In the genomic region with DNA sequence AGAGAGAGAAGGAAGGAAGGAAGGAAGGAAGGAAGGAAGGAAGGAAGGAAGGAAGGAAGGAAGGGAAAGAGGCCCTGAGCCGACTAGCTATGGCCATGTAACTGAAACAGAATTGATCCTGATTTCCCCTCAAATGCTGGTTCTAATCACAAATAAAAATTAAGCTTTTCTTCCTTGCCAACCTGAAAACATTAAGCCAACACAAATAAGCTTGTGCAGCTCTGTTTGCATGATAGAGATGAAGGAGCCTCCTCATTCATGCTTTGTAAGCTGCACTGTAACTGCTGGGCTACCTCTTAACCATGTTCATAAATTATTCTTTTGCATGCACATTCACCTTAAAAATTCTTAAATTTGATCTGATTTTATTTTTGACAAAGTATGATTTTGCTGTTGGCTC, we compare ENCODE assay signal across 34 cellular contexts. TPM values are rescaled to one million over a fixed set of nuclear protein-coding genes. Genes with fewer than 3 reads are reported as not detected.
"Had no signal": no experiment of that assay in that cellular context is flagged by ENCODE, and none has a peak within 500 bp of the region (broad histone marks: within the 10 kb centered on the region; RNA-seq: fewer than 3 reads in every experiment).

No MANE protein-coding gene starts in this region.

- H3K4me1 Mint-ChIP-seq: activated CD8-positive, alpha-beta memory T cell treated with anti-CD3 and anti-CD28 coated beads, Interleukin-2, amount 10 ng/mL, durations not matched to agents 7 days and 5 days; activated naive CD4-positive, alpha-beta T cell treated with anti-CD3 and anti-CD28 coated beads, Interleukin-2, amount 10 ng/mL, durations not matched to agents 7 days and 5 days; brain had no signal

- DNase-seq: activated B cell treated with CpG ODN at 0.5 μM for 24 hours; activated CD4-positive, alpha-beta memory T cell treated with anti-CD3 and anti-CD28 coated beads for 36 hours; activated CD4-positive, alpha-beta T cell treated with anti-CD3 and anti-CD28 coated beads for 4 hours; activated CD4-positive, alpha-beta T cell treated with anti-CD3 and anti-CD28 coated beads, Interleukin-2, amount 50 U/mL, for 1 hour; activated CD4-positive, CD25-positive, alpha-beta regulatory T cell treated with anti-CD3 and anti-CD28 coated beads, Interleukin-2, amount 50 U/mL, for 72 hours; activated CD8-positive, alpha-beta memory T cell treated with anti-CD3 and anti-CD28 coated beads for 24 hours; activated CD8-positive, alpha-beta memory T cell treated with anti-CD3 and anti-CD28 coated beads, Interleukin-2, amount 10 ng/mL, durations not matched to agents 7 days and 5 days; activated CD8-positive, alpha-beta memory T cell treated with anti-CD3 and anti-CD28 coated beads, Interleukin-2, amount 50 U/mL, for 48 hours; activated effector memory CD4-positive, alpha-beta T cell treated with Interleukin-2 at 50 U/mL for 16 hours; activated naive CD4-positive, alpha-beta T cell treated with anti-CD3 and anti-CD28 coated beads, Interleukin-2, amount 10 ng/mL, durations not matched to agents 7 days and 5 days; activated naive CD8-positive, alpha-beta T cell treated with anti-CD3 and anti-CD28 coated beads, Interleukin-2, amount 50 U/mL, for 24 hours; activated T-cell treated with anti-CD3 and anti-CD28 coated beads, Interleukin-2, amount 50 U/mL, for 48 hours; anterior cingulate cortex; caudate nucleus; Karpas-422; NCI-H1436 treated with DMSO at 0.1 percent for 48 hours; NCI-H1694 treated with DMSO at 0.1 percent for 48 hours; NCI-H2029 treated with DMSO at 0.1 percent for 48 hours; NCI-H2107; NCI-H2171; NCI-H510A treated with DMSO at 0.1 percent for 48 hours; NCI-H526 treated with DMSO at 0.1 percent for 48 hours; NCI-H82; NK-92 treated with Interleukin-12 subunit alpha and Interleukin-12 subunit beta, amount 100 ng/mL, for 24 hours; OCI-M1; Right ventricle myocardium superior had no signal

- H3K27ac Mint-ChIP-seq: activated B cell treated with CpG ODN at 0.5 μM for 24 hours; activated CD4-positive, alpha-beta memory T cell treated with anti-CD3 and anti-CD28 coated beads for 36 hours; activated CD8-positive, alpha-beta memory T cell treated with anti-CD3 and anti-CD28 coated beads, Interleukin-2, amount 10 ng/mL, durations not matched to agents 7 days and 5 days; activated naive CD4-positive, alpha-beta T cell treated with anti-CD3 and anti-CD28 coated beads, Interleukin-2, amount 10 ng/mL, durations not matched to agents 7 days and 5 days; activated naive CD8-positive, alpha-beta T cell; activated naive CD8-positive, alpha-beta T cell treated with anti-CD3 and anti-CD28 coated beads, Interleukin-2, amount 50 U/mL, for 24 hours; T-helper 1 cell treated with Interleukin-12 subunit alpha and Interleukin-12 subunit beta and Interleukin-4 antibody, amounts not matched to agents 30 μg/mL and 1 μg/mL, for 36 hours; T-helper 2 cell treated with Interferon-gamma antibody and Interleukin-4, amounts not matched to agents 5 μg/mL and 100 μg/mL, for 36 hours had no signal

- H3K4me3 ChIP-seq: K562 had no signal

- H3K9me3 Mint-ChIP-seq: activated B cell treated with CpG ODN at 0.5 μM for 24 hours; activated CD4-positive, alpha-beta memory T cell treated with anti-CD3 and anti-CD28 coated beads for 36 hours; activated naive CD4-positive, alpha-beta T cell treated with anti-CD3 and anti-CD28 coated beads, Interleukin-2, amount 10 ng/mL, durations not matched to agents 7 days and 5 days; activated naive CD8-positive, alpha-beta T cell treated with anti-CD3 and anti-CD28 coated beads, Interleukin-2, amount 50 U/mL, for 24 hours; T-helper 1 cell treated with Interleukin-12 subunit alpha and Interleukin-12 subunit beta and Interleukin-4 antibody, amounts not matched to agents 30 μg/mL and 1 μg/mL, for 36 hours; T-helper 2 cell treated with Interferon-gamma antibody and Interleukin-4, amounts not matched to agents 5 μg/mL and 100 μg/mL, for 36 hours had no signal

- H3K27me3 Mint-ChIP-seq: activated naive CD8-positive, alpha-beta T cell treated with anti-CD3 and anti-CD28 coated beads, Interleukin-2, amount 50 U/mL, for 24 hours; brain had no signal

- H3K36me3 Mint-ChIP-seq: activated CD4-positive, alpha-beta memory T cell treated with anti-CD3 and anti-CD28 coated beads for 36 hours; activated CD8-positive, alpha-beta memory T cell treated with anti-CD3 and anti-CD28 coated beads, Interleukin-2, amount 10 ng/mL, durations not matched to agents 7 days and 5 days; activated naive CD4-positive, alpha-beta T cell treated with anti-CD3 and anti-CD28 coated beads, Interleukin-2, amount 10 ng/mL, durations not matched to agents 7 days and 5 days; activated naive CD8-positive, alpha-beta T cell; brain had no signal

- H3K4me3 Mint-ChIP-seq: activated B cell treated with CpG ODN at 0.5 μM for 24 hours; activated CD4-positive, alpha-beta memory T cell treated with anti-CD3 and anti-CD28 coated beads for 36 hours; activated CD8-positive, alpha-beta memory T cell treated with anti-CD3 and anti-CD28 coated beads, Interleukin-2, amount 10 ng/mL, durations not matched to agents 7 days and 5 days; activated naive CD4-positive, alpha-beta T cell treated with anti-CD3 and anti-CD28 coated beads, Interleukin-2, amount 10 ng/mL, durations not matched to agents 7 days and 5 days; activated naive CD8-positive, alpha-beta T cell; activated naive CD8-positive, alpha-beta T cell treated with anti-CD3 and anti-CD28 coated beads, Interleukin-2, amount 50 U/mL, for 24 hours; brain; T-helper 1 cell treated with Interleukin-12 subunit alpha and Interleukin-12 subunit beta and Interleukin-4 antibody, amounts not matched to agents 30 μg/mL and 1 μg/mL, for 36 hours; T-helper 2 cell treated with Interferon-gamma antibody and Interleukin-4, amounts not matched to agents 5 μg/mL and 100 μg/mL, for 36 hours had no signal

- ATAC-seq: activated CD8-positive, alpha-beta memory T cell treated with anti-CD3 and anti-CD28 coated beads, Interleukin-2, amount 10 ng/mL, durations not matched to agents 7 days and 5 days; activated naive CD8-positive, alpha-beta T cell treated with anti-CD3 and anti-CD28 coated beads, Interleukin-2, amount 50 U/mL, for 24 hours; K562 had no signal

RNA-seq across cellular contexts. Expression of a gene that starts 27.7 kb away (rescaled TPM):
- total RNA-seq: activated B cell treated with CpG ODN at 0.5 μM for 24 hours; activated CD4-positive, alpha-beta memory T cell treated with anti-CD3 and anti-CD28 coated beads for 36 hours; activated CD8-positive, alpha-beta memory T cell treated with anti-CD3 and anti-CD28 coated beads, Interleukin-2, amount 10 ng/mL, durations not matched to agents 7 days and 5 days; bronchial epithelial cell; cerebellum; K562; MCF 10A; Right ventricle myocardium superior had no signal
